ENCODE assay signal across 9 cellular contexts in the genomic region with DNA sequence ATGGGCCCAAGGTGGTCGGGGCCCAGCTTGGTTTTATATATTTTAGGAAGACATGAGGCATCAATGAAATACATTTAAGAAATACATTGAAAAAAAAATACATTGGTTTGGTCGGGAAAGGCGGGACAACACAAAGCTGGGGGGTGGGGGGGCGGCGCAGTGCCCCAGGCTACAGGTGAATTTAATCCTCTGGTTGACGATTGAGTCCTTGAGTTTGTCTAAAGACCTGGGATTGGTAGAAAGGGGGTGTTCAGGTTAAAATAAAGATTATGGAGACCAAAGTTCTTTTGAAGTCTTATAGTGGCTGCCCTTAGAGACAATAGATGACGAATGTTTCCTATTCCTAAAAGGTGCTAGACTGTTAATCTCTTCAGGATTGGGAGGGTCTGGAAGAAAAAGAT. TPM values are rescaled to one million over a fixed set of nuclear protein-coding genes. Genes with fewer than 3 reads are reported as not detected.
DNase-seq lines count a peak whose midpoint lies in the region; ATAC-seq and TF ChIP-seq lines count a peak whose summit lies in the region.
"Had no signal": no experiment of that assay in that cellular context is flagged by ENCODE, and none has a peak within 500 bp of the region (broad histone marks: within the 10 kb centered on the region; RNA-seq: fewer than 3 reads in every experiment).

No MANE protein-coding gene starts in this region.

- H3K27ac Mint-ChIP-seq in activated T-helper 2 cell treated with anti-CD3 and anti-CD28 coated beads, Interferon-gamma antibody, Interleukin-2, Interleukin-4, amounts not matched to agents 10 μg/mL and 5 μg/mL and 100 μg/mL, durations not matched to agents 14 hours and 24 hours and 36 hours, result peak overlapping the region; percentile 88
- peak overlapping the region; percentile 96 to 97 for H3K27ac Mint-ChIP-seq in stimulated activated naive CD8-positive, alpha-beta T cell treated with anti-CD3 and anti-CD28 coated beads, Interleukin-15, amount 100 ng/mL, for 72 hours
- H3K27ac Mint-ChIP-seq in CD14-positive monocyte, result no peak overlapping the region

- H3K4me1 ChIP-seq in HAP-1, result peaks cover 30% of the 10 kb centered on the region
- peaks cover 40% of the 10 kb centered on the region for H3K4me1 ChIP-seq in iPS-18a (ENCODE audit: control insufficient read depth, low read depth, low read length)

- H3K27ac ChIP-seq in iPS-18a (ENCODE audit: low read length), result no peak overlapping the region

- H3K27me3 Mint-ChIP-seq in activated T-helper 2 cell treated with anti-CD3 and anti-CD28 coated beads, Interferon-gamma antibody, Interleukin-2, Interleukin-4, amounts not matched to agents 10 μg/mL and 5 μg/mL and 100 μg/mL, durations not matched to agents 14 hours and 24 hours and 36 hours (ENCODE audit: low read depth), result no peaks in the 10 kb centered on the region
- H3K27me3 Mint-ChIP-seq in stimulated activated naive CD8-positive, alpha-beta T cell treated with anti-CD3 and anti-CD28 coated beads, Interleukin-15, amount 100 ng/mL, for 72 hours, result no peaks in the 10 kb centered on the region
- peaks cover 21 to 60% (median 52%) of the 10 kb centered on the region in 3 donors for H3K27me3 Mint-ChIP-seq in CD14-positive monocyte (ENCODE audit: low read depth in 3 of 3)

- H3K36me3 Mint-ChIP-seq in activated T-helper 2 cell treated with anti-CD3 and anti-CD28 coated beads, Interferon-gamma antibody, Interleukin-2, Interleukin-4, amounts not matched to agents 10 μg/mL and 5 μg/mL and 100 μg/mL, durations not matched to agents 14 hours and 24 hours and 36 hours (ENCODE audit: low read depth), result peaks cover 52% of the 10 kb centered on the region
- H3K36me3 Mint-ChIP-seq in CD14-positive monocyte, result peaks cover 12 to 16% of the 10 kb centered on the region in 2 donors

- in situ Hi-C loops in HAP-1 (cut with MboI; ENCODE audit: low sequenced_read_pairs), result no loop called here

- peaks cover 39% of the 10 kb centered on the region for H3K4me1 Mint-ChIP-seq in activated T-helper 2 cell treated with anti-CD3 and anti-CD28 coated beads, Interferon-gamma antibody, Interleukin-2, Interleukin-4, amounts not matched to agents 10 μg/mL and 5 μg/mL and 100 μg/mL, durations not matched to agents 14 hours and 24 hours and 36 hours (ENCODE audit: low read depth)
- H3K4me1 Mint-ChIP-seq in stimulated activated naive CD8-positive, alpha-beta T cell treated with anti-CD3 and anti-CD28 coated beads, Interleukin-15, amount 100 ng/mL, for 72 hours, result peaks cover 52% of the 10 kb centered on the region
- H3K4me1 Mint-ChIP-seq in CD14-positive monocyte, result peaks cover 45% of the 10 kb centered on the region

- ATAC-seq in stimulated activated naive CD8-positive, alpha-beta T cell treated with anti-CD3 and anti-CD28 coated beads, Interleukin-15, amount 100 ng/mL, for 72 hours, result no peak
- no peak for ATAC-seq in HG03457 (IDR thresholded peaks at IDR 0.05; ENCODE audit: unreplicated experiment)
- ATAC-seq in HG03196 (IDR thresholded peaks at IDR 0.05; ENCODE audit: unreplicated experiment), result no peak

- H3K36me3 ChIP-seq in HAP-1 (replicated peaks), result no peaks in the 10 kb centered on the region
- no peaks in the 10 kb centered on the region for H3K36me3 ChIP-seq in iPS-18a (ENCODE audit: control insufficient read depth, low read depth, low read length)

- intact Hi-C loops in activated T-helper 2 cell treated with anti-CD3 and anti-CD28 coated beads, Interferon-gamma antibody, Interleukin-2, Interleukin-4, amounts not matched to agents 10 μg/mL and 5 μg/mL and 100 μg/mL, durations not matched to agents 14 hours and 24 hours and 36 hours (cut with micrococcal nuclease), result no loop called here
- intact Hi-C loops in CD14-positive monocyte (cut with micrococcal nuclease), result no loop called here

- H3K27me3 ChIP-seq in HAP-1 (ENCODE audit: low read depth) (no peaks in the 10 kb centered on the region), iPS-18a (ENCODE audit: control insufficient read depth, insufficient read depth, low read length) (peaks cover 32% of the 10 kb centered on the region)

- no peak for TF ChIP-seq CTCF in CD14-positive monocyte (IDR thresholded peaks at IDR 0.05)

- peak overlapping the region; percentile 86 for H3K4me3 Mint-ChIP-seq in activated T-helper 2 cell treated with anti-CD3 and anti-CD28 coated beads, Interferon-gamma antibody, Interleukin-2, Interleukin-4, amounts not matched to agents 10 μg/mL and 5 μg/mL and 100 μg/mL, durations not matched to agents 14 hours and 24 hours and 36 hours (ENCODE audit: low read depth)
- peak overlapping the region; percentile 94 to 98 for H3K4me3 Mint-ChIP-seq in stimulated activated naive CD8-positive, alpha-beta T cell treated with anti-CD3 and anti-CD28 coated beads, Interleukin-15, amount 100 ng/mL, for 72 hours
- peak overlapping the region in 1 of 2 donors; percentile 79 for H3K4me3 Mint-ChIP-seq in CD14-positive monocyte

- H3K4me3 ChIP-seq in HAP-1 (no peak overlapping the region), iPS-18a (ENCODE audit: low read length) (peak overlapping the region; percentile 86)

- peak overlapping the region; percentile 50 for H3K9ac ChIP-seq in iPS-18a (ENCODE audit: low read length)

- DNase-seq in HAP-1 (ENCODE audit: low spot score in 2 of 2) (peak; percentile 59 to 89), CD14-positive monocyte (ENCODE audit: low spot score) (no peak)
- DNase-seq in activated T-helper 2 cell treated with anti-CD3 and anti-CD28 coated beads, Interferon-gamma antibody, Interleukin-2, Interleukin-4, amounts not matched to agents 10 μg/mL and 5 μg/mL and 100 μg/mL, durations not matched to agents 14 hours and 24 hours and 36 hours (ENCODE audit: low spot score), result no peak
- DNase-seq in stimulated activated naive CD8-positive, alpha-beta T cell treated with anti-CD3 and anti-CD28 coated beads, Interleukin-15, amount 100 ng/mL, for 72 hours, result no peak
- DNase-seq: Kasumi-1 had no signal

- no peaks in the 10 kb centered on the region for H3K9me3 ChIP-seq in HAP-1
- H3K9me3 ChIP-seq in iPS-18a (ENCODE audit: control insufficient read depth, low read depth, low read length), result no peaks in the 10 kb centered on the region

- no peaks in the 10 kb centered on the region for H3K9me3 Mint-ChIP-seq in activated T-helper 2 cell treated with anti-CD3 and anti-CD28 coated beads, Interferon-gamma antibody, Interleukin-2, Interleukin-4, amounts not matched to agents 10 μg/mL and 5 μg/mL and 100 μg/mL, durations not matched to agents 14 hours and 24 hours and 36 hours
- no peaks in the 10 kb centered on the region for H3K9me3 Mint-ChIP-seq in stimulated activated naive CD8-positive, alpha-beta T cell treated with anti-CD3 and anti-CD28 coated beads, Interleukin-15, amount 100 ng/mL, for 72 hours
- H3K9me3 Mint-ChIP-seq in CD14-positive monocyte, result peaks cover 0 to 4% (median 2%) of the 10 kb centered on the region in 7 donors

RNA-seq across cellular contexts. Expression of a gene that starts 3.1 kb away (rescaled TPM):
- total RNA-seq in activated T-helper 2 cell treated with anti-CD3 and anti-CD28 coated beads, Interferon-gamma antibody, Interleukin-2, Interleukin-4, amounts not matched to agents 10 μg/mL and 5 μg/mL and 100 μg/mL, durations not matched to agents 14 hours and 24 hours and 36 hours, result 256 and 260 TPM in 2 replicates
- 10 to 100 TPM; 26.0 to 36.3 TPM for polyA plus RNA-seq in CD14-positive monocyte

RNA-seq across cellular contexts. Expression of a gene that starts 3.8 kb away (rescaled TPM):
- total RNA-seq in activated T-helper 2 cell treated with anti-CD3 and anti-CD28 coated beads, Interferon-gamma antibody, Interleukin-2, Interleukin-4, amounts not matched to agents 10 μg/mL and 5 μg/mL and 100 μg/mL, durations not matched to agents 14 hours and 24 hours and 36 hours, result 3.5 and 3.7 TPM in 2 replicates
- 100 to 1,000 TPM; 445 to 637 TPM for polyA plus RNA-seq in CD14-positive monocyte

RNA-seq across cellular contexts. Expression of a gene that starts 9.3 kb away (rescaled TPM):
- 680 and 689 TPM in 2 replicates for total RNA-seq in activated T-helper 2 cell treated with anti-CD3 and anti-CD28 coated beads, Interferon-gamma antibody, Interleukin-2, Interleukin-4, amounts not matched to agents 10 μg/mL and 5 μg/mL and 100 μg/mL, durations not matched to agents 14 hours and 24 hours and 36 hours
- polyA plus RNA-seq in CD14-positive monocyte, result 1,000 to 10,000 TPM in 1 of 2 donors, 100 to 1,000 TPM in 1; 625 to 1,147 TPM

RNA-seq across cellular contexts. Expression of a gene that starts 17.6 kb away (rescaled TPM):
- not detected in 2 replicates for total RNA-seq in activated T-helper 2 cell treated with anti-CD3 and anti-CD28 coated beads, Interferon-gamma antibody, Interleukin-2, Interleukin-4, amounts not matched to agents 10 μg/mL and 5 μg/mL and 100 μg/mL, durations not matched to agents 14 hours and 24 hours and 36 hours
- polyA plus RNA-seq in CD14-positive monocyte, result not detected
- polyA plus RNA-seq: esophagus had no signal

RNA-seq across cellular contexts. Expression of a gene that starts 28.0 kb away (rescaled TPM):
- 62.0 and 62.8 TPM in 2 replicates for total RNA-seq in activated T-helper 2 cell treated with anti-CD3 and anti-CD28 coated beads, Interferon-gamma antibody, Interleukin-2, Interleukin-4, amounts not matched to agents 10 μg/mL and 5 μg/mL and 100 μg/mL, durations not matched to agents 14 hours and 24 hours and 36 hours
- polyA plus RNA-seq in CD14-positive monocyte, result 1 to 10 TPM; 1.6 to 2.1 TPM

Comparison
In these comparisons a context has a peak if more than half of its experiments do, and no peak if none do; other contexts are left out.
1. DNase-seq: peak in HAP-1 (2 of 2); none in activated T-helper 2 cell treated with anti-CD3 and anti-CD28 coated beads, Interferon-gamma antibody, Interleukin-2, Interleukin-4, amounts not matched to agents 10 μg/mL and 5 μg/mL and 100 μg/mL, durations not matched to agents 14 hours and 24 hours and 36 hours (single experiment), stimulated activated naive CD8-positive, alpha-beta T cell treated with anti-CD3 and anti-CD28 coated beads, Interleukin-15, amount 100 ng/mL, for 72 hours (0 of 2) and CD14-positive monocyte (single experiment).
2. H3K27ac Mint-ChIP-seq: peak in activated T-helper 2 cell treated with anti-CD3 and anti-CD28 coated beads, Interferon-gamma antibody, Interleukin-2, Interleukin-4, amounts not matched to agents 10 μg/mL and 5 μg/mL and 100 μg/mL, durations not matched to agents 14 hours and 24 hours and 36 hours (single experiment) and stimulated activated naive CD8-positive, alpha-beta T cell treated with anti-CD3 and anti-CD28 coated beads, Interleukin-15, amount 100 ng/mL, for 72 hours (2 of 2); none in CD14-positive monocyte (0 of 7).